ENCODE assay signal across 9 cellular contexts in the genomic region with DNA sequence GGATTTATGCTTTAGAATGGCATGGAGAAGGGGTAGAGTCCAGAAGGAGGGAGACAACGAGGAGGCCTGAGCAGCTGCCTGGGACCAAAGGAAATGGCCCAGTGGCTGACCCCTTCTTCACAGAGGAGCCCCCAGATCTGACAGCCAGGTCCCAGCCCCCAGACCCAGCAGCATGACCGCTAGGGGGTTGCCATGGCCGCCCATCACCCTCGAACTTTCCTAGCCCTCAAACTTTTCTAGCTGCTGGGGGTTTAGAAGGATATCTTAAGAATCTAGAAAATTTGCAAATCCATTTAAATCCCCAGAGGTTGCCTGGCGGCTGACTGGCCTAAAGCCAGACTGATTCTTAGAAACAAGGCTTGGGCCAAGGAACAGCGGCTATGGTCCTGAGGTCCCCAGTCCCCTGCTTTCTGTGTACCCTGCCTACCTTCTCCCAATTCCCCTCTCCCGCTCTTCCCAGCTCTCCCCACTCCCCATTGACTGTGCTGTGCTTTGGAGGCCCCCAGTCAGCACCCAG. TPM values are rescaled to one million over a fixed set of nuclear protein-coding genes. Genes with fewer than 3 reads are reported as not detected.
DNase-seq lines count a peak whose midpoint lies in the region; FAIRE-seq and TF ChIP-seq lines count a peak whose summit lies in the region.
"Had no signal": no experiment of that assay in that cellular context is flagged by ENCODE, and none has a peak within 500 bp of the region (broad histone marks: within the 10 kb centered on the region; RNA-seq: fewer than 3 reads in every experiment).

No MANE protein-coding gene starts in this region.

- no peak overlapping the region for H3K9ac ChIP-seq in endodermal cell (ENCODE audit: extremely low read depth, low read length, poor library complexity, severe bottlenecking)
- peak overlapping the region; percentile 56 for H3K9ac ChIP-seq in neuronal stem cell (ENCODE audit: low read depth, low read length, poor library complexity)

- H3K27ac Mint-ChIP-seq in IgD-negative memory B cell (peak overlapping the region in 1 of 3 donors; percentile 13), endodermal cell (no peak overlapping the region)

- H3K18ac ChIP-seq in neuronal stem cell (ENCODE audit: low read length), result peak overlapping the region; percentile 84

- H3K4me1 ChIP-seq in endodermal cell (ENCODE audit: control insufficient read depth, insufficient read depth, low read length) (peaks cover 5% of the 10 kb centered on the region), neuronal stem cell (ENCODE audit: control insufficient read depth in 2 of 2, insufficient read depth in 1 of 2, low read depth in 1 of 2, low read length in 2 of 2) (peaks cover 31% of the 10 kb centered on the region in 2 donors)

- H3K36me3 Mint-ChIP-seq in IgD-negative memory B cell, result peaks cover 2% of the 10 kb centered on the region
- H3K36me3 Mint-ChIP-seq in endodermal cell (ENCODE audit: low read depth), result no peaks in the 10 kb centered on the region

- H3K9me3 Mint-ChIP-seq in IgD-negative memory B cell (no peaks in the 10 kb centered on the region), endodermal cell (no peaks in the 10 kb centered on the region)

- peak overlapping the region; percentile 13 to 89 (median 80) for H3K4me3 Mint-ChIP-seq in IgD-negative memory B cell
- H3K4me3 Mint-ChIP-seq in endodermal cell, result peak overlapping the region; percentile 43

- H3K27me3 ChIP-seq in endodermal cell (ENCODE audit: control insufficient read depth, insufficient read depth, low read length, poor library complexity, severe bottlenecking) (no peaks in the 10 kb centered on the region), neuronal stem cell (ENCODE audit: control insufficient read depth in 3 of 3, insufficient read depth in 3 of 3, low read depth in 1 of 3, low read length in 3 of 3) (no peaks in the 10 kb centered on the region)

- TF ChIP-seq CTCF in AG10803 (conservative IDR thresholded peaks at IDR 0.05; ENCODE audit: low read length), result 0 out of 2 replicates have a peak, but pooled peaks have one; percentile 1
- TF ChIP-seq CTCF in endodermal cell (conservative IDR thresholded peaks at IDR 0.05), result peak; percentile 40

- FAIRE-seq in GM19239 (lab: Jason Lieb, UNC), result no peak

- peak overlapping the region; percentile 53 for H2BK120ac ChIP-seq in neuronal stem cell (ENCODE audit: low read depth, low read length)

- H3K23ac ChIP-seq in neuronal stem cell (ENCODE audit: low read depth, low read length, poor library complexity), result no peak overlapping the region

- H2BK5ac ChIP-seq in neuronal stem cell (ENCODE audit: low read length), result peak overlapping the region; percentile 77

- peak overlapping the region; percentile 53 for H2BK15ac ChIP-seq in neuronal stem cell (ENCODE audit: low read length)

- no peaks in the 10 kb centered on the region for H3K36me3 ChIP-seq in endodermal cell (ENCODE audit: control insufficient read depth, insufficient read depth, low read length)
- no peaks in the 10 kb centered on the region for H3K36me3 ChIP-seq in neuronal stem cell (replicated peaks in 1 of 2; ENCODE audit: control insufficient read depth in 2 of 2, insufficient read depth in 2 of 2, low read length in 2 of 2)

- peak overlapping the region; percentile 93 for H2AK5ac ChIP-seq in neuronal stem cell (ENCODE audit: low read depth, low read length)

- H3K9me3 ChIP-seq in endodermal cell (ENCODE audit: control insufficient read depth, low read length) (no peaks in the 10 kb centered on the region), neuronal stem cell (replicated peaks in 1 of 2; ENCODE audit: control insufficient read depth in 2 of 2, insufficient read depth in 1 of 2, low read depth in 1 of 2, low read length in 2 of 2) (no peaks in the 10 kb centered on the region)

- H4K91ac ChIP-seq in neuronal stem cell (ENCODE audit: low read depth, low read length, poor library complexity), result no peak overlapping the region

- H2AFZ ChIP-seq in neuronal stem cell (ENCODE audit: low read length), result peak overlapping the region; percentile 14
- H2AFZ ChIP-seq: PC-9 had no signal

- H3K4me1 Mint-ChIP-seq in IgD-negative memory B cell (peaks cover 4 to 27% (median 12%) of the 10 kb centered on the region in 3 donors), endodermal cell (peaks cover 25% of the 10 kb centered on the region)

- H3K79me1 ChIP-seq in neuronal stem cell (ENCODE audit: low read depth, low read length), result no peaks in the 10 kb centered on the region

- H3K4me3 ChIP-seq in AG10803 (ENCODE audit: low read length), result peak overlapping the region; percentile 99
- peak overlapping the region; percentile 51 for H3K4me3 ChIP-seq in endodermal cell (ENCODE audit: low read length)
- peak overlapping the region; percentile 29 to 46 for H3K4me3 ChIP-seq in neuronal stem cell (ENCODE audit: low read length in 2 of 2)
- H3K4me3 ChIP-seq: PC-9 had no signal

- no peak overlapping the region for H4K8ac ChIP-seq in neuronal stem cell (ENCODE audit: low read depth, low read length)

- H2BK12ac ChIP-seq in neuronal stem cell (ENCODE audit: low read length), result peak overlapping the region; percentile 7

- peak overlapping the region; percentile 42 for H3K14ac ChIP-seq in neuronal stem cell (ENCODE audit: low read length)

- WGBS in endodermal cell (ENCODE audit: insufficient coverage in 1 of 2, insufficient read length in 1 of 2), 2 experiments, result 31 to 56% methylated on average over 2 to 7 of the region's 7 CpGs
- WGBS in neuronal stem cell (ENCODE audit: extremely low coverage in 2 of 2, insufficient read length in 2 of 2, insufficient replicate concordance in 1 of 2), 2 donors, result no CpG with 5 or more reads among the region's 7 CpGs

- peak overlapping the region; percentile 21 for H3K4me2 ChIP-seq in neuronal stem cell (ENCODE audit: insufficient read depth, low read length, poor library complexity, severe bottlenecking)
- H3K4me2 ChIP-seq: PC-9 had no signal

- H3K27me3 Mint-ChIP-seq in IgD-negative memory B cell, result peaks cover 5% of the 10 kb centered on the region
- H3K27me3 Mint-ChIP-seq in endodermal cell (ENCODE audit: insufficient read depth), result peaks cover 33% of the 10 kb centered on the region

- H3K27ac ChIP-seq in endodermal cell (ENCODE audit: low read depth, low read length), result no peak overlapping the region
- peak overlapping the region; percentile 39 for H3K27ac ChIP-seq in neuronal stem cell (replicated peaks; ENCODE audit: low read length)
- H3K27ac ChIP-seq: PC-9 had no signal

- DNase-seq in AG10803 (ENCODE audit: low read depth), result no peak
- peak; percentile 74 for DNase-seq in endodermal cell
- no peak for DNase-seq in neuronal stem cell (ENCODE audit: low spot score)
- no peak for DNase-seq in KG1 (lab: John Stamatoyannopoulos, UW)
- no peak for DNase-seq in GF-D8 (lab: John Stamatoyannopoulos, UW)
- DNase-seq in GM19239 (ENCODE audit: insufficient read length, low spot score), result no peak
- no peak for DNase-seq in NCI-H446 treated with DMSO at 0.1 percent for 48 hours (lab: John Stamatoyannopoulos, UW)

- H3K4ac ChIP-seq in neuronal stem cell (ENCODE audit: low read length), result peak overlapping the region; percentile 30

RNA-seq across cellular contexts. Expression of gene PDGFRB, which starts 1.0 kb away (rescaled TPM):
- 0.45 TPM for polyA plus RNA-seq in IgD-negative memory B cell
- total RNA-seq in endodermal cell, result 1 to 10 TPM; 4.1 to 6.5 TPM
- 18.6 TPM for polyA plus RNA-seq in endodermal cell (2013, experiment 1 of 2)
- 22.1 TPM for polyA plus RNA-seq in endodermal cell (2013, experiment 2 of 2)
- 11.0 TPM for polyA plus RNA-seq in neuronal stem cell (2013, experiment 1 of 2)
- polyA plus RNA-seq in neuronal stem cell (2013, experiment 2 of 2), result 11.2 TPM
- total RNA-seq: PC-9 had no signal

RNA-seq across cellular contexts. Expression of gene CDX1, which starts 11.9 kb away (rescaled TPM):
- polyA plus RNA-seq in IgD-negative memory B cell, result not detected
- not detected for total RNA-seq in endodermal cell
- polyA plus RNA-seq in endodermal cell (2013, experiment 1 of 2), result 0.28 TPM
- polyA plus RNA-seq in endodermal cell (2013, experiment 2 of 2), result 0.33 TPM
- 0.10 TPM for polyA plus RNA-seq in neuronal stem cell (2013, experiment 1 of 2)
- polyA plus RNA-seq in neuronal stem cell (2013, experiment 2 of 2), result 0.10 TPM
- total RNA-seq: PC-9 had no signal

RNA-seq across cellular contexts. Expression of gene SLC6A7, which starts 35.2 kb away (rescaled TPM):
- polyA plus RNA-seq in IgD-negative memory B cell, result not detected
- not detected for total RNA-seq in endodermal cell
- not detected for polyA plus RNA-seq in endodermal cell (2013, experiment 1 of 2)
- polyA plus RNA-seq in endodermal cell (2013, experiment 2 of 2), result 0.08 TPM
- not detected for polyA plus RNA-seq in neuronal stem cell (2013, experiment 1 of 2)
- 0.01 TPM for polyA plus RNA-seq in neuronal stem cell (2013, experiment 2 of 2)
- total RNA-seq: PC-9 had no signal

Comparison
In these comparisons a context has a peak if more than half of its experiments do, and no peak if none do; other contexts are left out.
1. H3K4me3 ChIP-seq: peak in every context shown above with its lines; median percentile 99 in AG10803; 51 in endodermal cell; 38 in neuronal stem cell.